Comparison of ENCODE assay signal across 13 cellular contexts in genomic region chr3:48425281-48425812, GRCh38. TPM values are rescaled to one million over a fixed set of nuclear protein-coding genes. Genes with fewer than 3 reads are reported as not detected.
DNase-seq lines count a peak whose midpoint lies in the region; ATAC-seq and TF ChIP-seq lines count a peak whose summit lies in the region.
"Had no signal": no experiment of that assay in that cellular context is flagged by ENCODE, and none has a peak within 500 bp of the region (broad histone marks: within the 10 kb centered on the region; RNA-seq: fewer than 3 reads in every experiment).

No MANE protein-coding gene starts in this region.

- no peaks in the 10 kb centered on the region for H3K36me3 Mint-ChIP-seq in stimulated activated effector memory CD8-positive, alpha-beta T cell treated with anti-CD3 and anti-CD28 coated beads, Interleukin-12 subunit alpha, Interleukin-12 subunit beta, amount 100 ng/mL, for 72 hours
- H3K36me3 Mint-ChIP-seq: natural killer cell had no signal

- DNase-seq in RWPE1 (ENCODE audit: low spot score) (no peak), esophagus squamous epithelium (lab: John Stamatoyannopoulos, UW) (no peak), midbrain (lab: John Stamatoyannopoulos, UW) (peak; percentile 67)
- DNase-seq in stimulated activated effector memory CD8-positive, alpha-beta T cell treated with anti-CD3 and anti-CD28 coated beads, Interleukin-12 subunit alpha, Interleukin-12 subunit beta, amount 100 ng/mL, for 72 hours (ENCODE audit: low spot score in 2 of 2): no peak
- DNase-seq: natural killer cell; NCI-H1930; stimulated activated CD4-positive, alpha-beta T cell treated with anti-CD3 and anti-CD28 coated beads, Interleukin-4, amount 100 ng/mL, for 24 hours had no signal

- ATAC-seq in stimulated activated effector memory CD8-positive, alpha-beta T cell treated with anti-CD3 and anti-CD28 coated beads, Interleukin-12 subunit alpha, Interleukin-12 subunit beta, amount 100 ng/mL, for 72 hours: no peak
- no peak for ATAC-seq in HG03342 (IDR thresholded peaks at IDR 0.05; ENCODE audit: unreplicated experiment)
- no peak for ATAC-seq in HG03565 (IDR thresholded peaks at IDR 0.05; ENCODE audit: unreplicated experiment)
- no peak for ATAC-seq in HG03439 (IDR thresholded peaks at IDR 0.05; ENCODE audit: unreplicated experiment)
- ATAC-seq: natural killer cell had no signal

- H3K27ac ChIP-seq in RWPE1 (peak overlapping the region; percentile 99), esophagus squamous epithelium (peak overlapping the region; percentile 83 to 98 (median 96)), temporal lobe (ENCODE audit: low read depth, low read length) (peak overlapping the region; percentile 100)
- H3K27ac ChIP-seq: C4-2B had no signal

- CTCF ChIA-PET in RWPE1 (lab: Yijun Ruan, JAX): interaction anchor here (1.0 kb wide), 1 partner anchor 25 kb away, joined by 3 read pairs; no protein-coding TSS in a partner anchor

- H3K4me3 Mint-ChIP-seq in stimulated activated effector memory CD8-positive, alpha-beta T cell treated with anti-CD3 and anti-CD28 coated beads, Interleukin-12 subunit alpha, Interleukin-12 subunit beta, amount 100 ng/mL, for 72 hours: no peak overlapping the region
- H3K4me3 Mint-ChIP-seq: natural killer cell; T-helper 2 cell treated with Interferon-gamma antibody and Interleukin-4, amounts not matched to agents 5 μg/mL and 100 μg/mL, for 36 hours had no signal

- no peak for TF ChIP-seq POLR2A in esophagus squamous epithelium (IDR thresholded peaks at IDR 0.05)

- no peak for TF ChIP-seq CTCF in RWPE1 (conservative IDR thresholded peaks at IDR 0.05; ENCODE audit: low read depth)
- TF ChIP-seq CTCF in esophagus squamous epithelium (IDR thresholded peaks at IDR 0.05): no peak

- H3K9me3 Mint-ChIP-seq in stimulated activated effector memory CD8-positive, alpha-beta T cell treated with anti-CD3 and anti-CD28 coated beads, Interleukin-12 subunit alpha, Interleukin-12 subunit beta, amount 100 ng/mL, for 72 hours: no peaks in the 10 kb centered on the region
- H3K9me3 Mint-ChIP-seq: natural killer cell; T-helper 2 cell treated with Interferon-gamma antibody and Interleukin-4, amounts not matched to agents 5 μg/mL and 100 μg/mL, for 36 hours had no signal

- H3K4me3 ChIP-seq in esophagus squamous epithelium: peak overlapping the region in 2 of 4 donors; percentile 81 to 83

- WGBS in esophagus squamous epithelium, 2 donors: 45 to 49% methylated on average over 2 to 5 of the region's 13 CpGs

- H3K4me1 Mint-ChIP-seq in stimulated activated effector memory CD8-positive, alpha-beta T cell treated with anti-CD3 and anti-CD28 coated beads, Interleukin-12 subunit alpha, Interleukin-12 subunit beta, amount 100 ng/mL, for 72 hours: peaks cover 7% of the 10 kb centered on the region

- no peak overlapping the region for H3K27ac Mint-ChIP-seq in stimulated activated effector memory CD8-positive, alpha-beta T cell treated with anti-CD3 and anti-CD28 coated beads, Interleukin-12 subunit alpha, Interleukin-12 subunit beta, amount 100 ng/mL, for 72 hours
- H3K27ac Mint-ChIP-seq: T-helper 2 cell treated with Interferon-gamma antibody and Interleukin-4, amounts not matched to agents 5 μg/mL and 100 μg/mL, for 36 hours had no signal

- peaks cover 13 to 50% (median 16%) of the 10 kb centered on the region in 3 donors for H3K36me3 ChIP-seq in esophagus squamous epithelium

- H3K4me1 ChIP-seq in esophagus squamous epithelium: peaks cover 48 to 89% (median 56%) of the 10 kb centered on the region in 3 donors

- POLR2A ChIA-PET in RWPE1 (lab: Yijun Ruan, JAX; ENCODE audit: low non-redundant PET): no interaction called here

- intact Hi-C loops in esophagus squamous epithelium (cut with DNase I): no loop called here

- no peaks in the 10 kb centered on the region for H3K9me3 ChIP-seq in esophagus squamous epithelium

- H3K27me3 ChIP-seq in esophagus squamous epithelium: no peaks in the 10 kb centered on the region

RNA-seq across cellular contexts. Expression of gene PLXNB1, which starts 4.5 kb away (rescaled TPM):
- 100 to 1,000 TPM in 3 of 4 donors, 10 to 100 TPM in 1; 57.7 to 215 (median 128) TPM for total RNA-seq in esophagus squamous epithelium
- 50.9 TPM for total RNA-seq in temporal lobe

RNA-seq across cellular contexts. Expression of gene CCDC51, which starts 14.6 kb away (rescaled TPM):
- 10 to 100 TPM; 15.1 to 31.3 (median 18.2) TPM for total RNA-seq in esophagus squamous epithelium
- 7.4 TPM for total RNA-seq in temporal lobe

RNA-seq across cellular contexts. Expression of gene TMA7, which starts 14.7 kb away (rescaled TPM):
- total RNA-seq in esophagus squamous epithelium: 100 to 1,000 TPM; 293 to 431 (median 357) TPM
- 120 TPM for total RNA-seq in temporal lobe

RNA-seq across cellular contexts. Expression of gene ATRIP, which starts 21.2 kb away (rescaled TPM):
- total RNA-seq in esophagus squamous epithelium (1 to 10 TPM; 4.8 to 8.9 (median 7.1) TPM), temporal lobe (4.7 TPM)

RNA-seq across cellular contexts. Expression of gene FBXW12, which starts 53.3 kb away (rescaled TPM):
- total RNA-seq in esophagus squamous epithelium (not detected), temporal lobe (1.5 TPM)
